ENCODE assay signal across 8 cellular contexts in the genomic region with DNA sequence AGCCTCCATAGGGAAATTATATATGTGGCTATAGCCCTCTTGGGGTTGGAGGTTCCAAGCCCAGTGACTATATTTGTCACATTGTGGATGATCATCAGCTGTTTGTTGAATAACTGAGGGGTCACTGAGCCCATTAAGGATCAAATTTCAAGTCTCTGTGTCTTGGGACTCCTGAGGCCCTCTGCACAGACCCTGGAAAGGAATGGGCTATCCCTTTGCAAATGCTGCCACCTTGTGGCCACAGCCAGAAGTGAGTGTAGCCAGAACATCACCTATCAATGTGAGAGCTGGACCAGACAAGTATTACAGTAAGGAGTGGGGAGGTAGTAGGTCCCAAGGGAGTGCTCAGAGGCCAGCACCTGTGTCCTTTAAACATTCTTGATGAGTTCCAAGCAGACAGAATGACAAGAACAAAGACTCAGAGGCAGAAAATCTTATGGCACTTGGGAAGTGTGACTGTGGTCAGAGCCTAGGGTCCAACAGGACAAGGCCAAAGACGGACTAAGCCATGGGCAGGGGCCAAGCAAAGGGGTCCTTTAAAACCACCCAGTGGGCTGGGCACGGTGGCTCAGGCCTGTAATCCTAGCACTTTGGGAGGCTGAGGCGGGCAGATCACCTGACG. TPM values are rescaled to one million over a fixed set of nuclear protein-coding genes. Genes with fewer than 3 reads are reported as not detected.
DNase-seq lines count a peak whose midpoint lies in the region; ATAC-seq, FAIRE-seq and TF ChIP-seq lines count a peak whose summit lies in the region.

No MANE protein-coding gene starts in this region.

- H3K4me3 ChIP-seq in WI38 (ENCODE audit: low read depth, low read length) = no peak overlapping the region
- H3K4me3 ChIP-seq in breast epithelium = no peak overlapping the region

- H3K9me3 ChIP-seq in breast epithelium = no peaks in the 10 kb centered on the region

- H3K36me3 ChIP-seq in breast epithelium = no peaks in the 10 kb centered on the region

- no peaks in the 10 kb centered on the region for H3K4me1 ChIP-seq in breast epithelium

- H3K27ac ChIP-seq in breast epithelium = no peak overlapping the region

- ATAC-seq in HG02884 (IDR thresholded peaks at IDR 0.05; ENCODE audit: unreplicated experiment) (peak; percentile 70), GM18909 (IDR thresholded peaks at IDR 0.05; ENCODE audit: poor library complexity, unreplicated experiment) (no peak)

- TF ChIP-seq CTCF in WI38 (IDR thresholded peaks at IDR 0.05; ENCODE audit: low read depth, low read length) (peak; percentile 95), breast epithelium (IDR thresholded peaks at IDR 0.05) (peak; percentile 85 to 92 (median 91))

- no peak for TF ChIP-seq POLR2A in breast epithelium (IDR thresholded peaks at IDR 0.05)

- peak; percentile 48 for DNase-seq in NCI-H2171 treated with DMSO at 0.1 percent for 48 hours (lab: John Stamatoyannopoulos, UW)
- DNase-seq in breast epithelium (ENCODE audit: low spot score in 2 of 2) = peak; percentile 77 to 83
- peak; percentile 91 for DNase-seq in islet precursor cell
- peak; percentile 76 for DNase-seq in stimulated activated CD4-positive, alpha-beta T cell treated with anti-CD3 and anti-CD28 coated beads, Interleukin-1b, Interleukin-23, amount 100 ng/mL, for 48 hours

- no peaks in the 10 kb centered on the region for H3K27me3 ChIP-seq in breast epithelium

- intact Hi-C loops in breast epithelium (cut with DNase I; ENCODE audit: low total_unique reads) = loop anchor here (10.0 kb wide), 1 partner anchor 59 kb away; no protein-coding TSS in a partner anchor

- FAIRE-seq in G401.6 (lab: Jason Lieb, UNC) = peak; percentile 93

RNA-seq across cellular contexts. Expression of a gene that starts 8.2 kb away (rescaled TPM):
- 10 to 100 TPM; 28.5 to 37.9 (median 36.4) TPM for total RNA-seq in breast epithelium

RNA-seq across cellular contexts. Expression of a gene that starts 14.2 kb away (rescaled TPM):
- 100 to 1,000 TPM in 1 of 3 donors, 10 to 100 TPM in 2; 11.3 to 103 (median 15.4) TPM for total RNA-seq in breast epithelium

RNA-seq across cellular contexts. Expression of a gene that starts 16.6 kb away (rescaled TPM):
- 100 to 1,000 TPM in 2 of 3 donors, 10 to 100 TPM in 1; 84.0 to 114 (median 113) TPM for total RNA-seq in breast epithelium

RNA-seq across cellular contexts. Expression of a gene that starts 25.1 kb away (rescaled TPM):
- total RNA-seq in breast epithelium = under 1 TPM in 1 of 3 donors, not detected in 2; 0.29 TPM

RNA-seq across cellular contexts. Expression of a gene that starts 33.9 kb away (rescaled TPM):
- 10 to 100 TPM; 62.6 to 84.8 (median 70.8) TPM for total RNA-seq in breast epithelium
